ENCODE assay signal across 16 cellular contexts in the genomic region with DNA sequence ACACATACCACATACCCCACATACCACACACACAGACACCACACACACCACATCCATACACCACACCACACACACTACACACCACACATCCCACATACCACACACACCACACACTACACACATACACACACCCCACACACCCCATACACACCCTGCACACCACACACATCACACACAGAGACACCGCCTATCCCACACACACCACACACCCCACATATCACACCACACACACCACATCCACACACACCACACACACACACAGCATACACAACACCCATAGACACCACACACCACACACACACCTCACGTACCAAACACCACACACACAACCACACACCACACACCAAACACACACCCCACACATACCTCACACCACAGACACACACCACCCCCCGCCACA.
"Had no signal": no experiment of that assay in that cellular context is flagged by ENCODE, and none has a peak within 500 bp of the region (broad histone marks: within the 10 kb centered on the region; RNA-seq: fewer than 3 reads in every experiment).

No MANE protein-coding gene starts in this region.

- H3K4me3 Mint-ChIP-seq: natural killer cell; stimulated activated naive CD8-positive, alpha-beta T cell treated with anti-CD3 and anti-CD28 coated beads, Interleukin-15, Interleukin-2, amounts not matched to agents 100 ng/mL and 50 ng/mL, for 24 hours; T-cell had no signal

- H3K36me3 Mint-ChIP-seq: activated naive CD4-positive, alpha-beta T cell treated with anti-CD3 and anti-CD28 coated beads, Interleukin-2, amount 50 U/mL, for 72 hours; natural killer cell; T-cell had no signal

- DNase-seq: activated effector memory CD4-positive, alpha-beta T cell treated with Interleukin-2 at 50 U/mL for 16 hours; activated T-cell treated with anti-CD3 and anti-CD28 coated beads, Interleukin-2, amount 50 U/mL, for 1 hour; cerebellar nuclear complex; effector CD8-positive, alpha-beta T cell; foreskin fibroblast; hypothalamus; left ventricle myocardium inferior; natural killer cell; T-cell; upper lobe of left lung; WERI-Rb-1 had no signal

- H3K4me1 ChIP-seq: left ventricle myocardium inferior, suprapubic skin, upper lobe of left lung had no signal

- H3K27ac ChIP-seq: left ventricle myocardium inferior, SK-N-MC, suprapubic skin, upper lobe of left lung, WERI-Rb-1 had no signal

- H3K4me3 ChIP-seq: left ventricle myocardium inferior, SK-N-MC, suprapubic skin, upper lobe of left lung had no signal

- H3K9me3 ChIP-seq: suprapubic skin, upper lobe of left lung had no signal

- H3K9me3 Mint-ChIP-seq: stimulated activated naive CD8-positive, alpha-beta T cell treated with anti-CD3 and anti-CD28 coated beads, Interleukin-15, Interleukin-2, amounts not matched to agents 100 ng/mL and 50 ng/mL, for 24 hours had no signal

- H3K36me3 ChIP-seq: left ventricle myocardium inferior, suprapubic skin, upper lobe of left lung, WERI-Rb-1 had no signal

- H3K27ac Mint-ChIP-seq: activated naive CD4-positive, alpha-beta T cell treated with anti-CD3 and anti-CD28 coated beads, Interleukin-2, amount 50 U/mL, for 72 hours; stimulated activated naive CD8-positive, alpha-beta T cell treated with anti-CD3 and anti-CD28 coated beads, Interleukin-15, Interleukin-2, amounts not matched to agents 100 ng/mL and 50 ng/mL, for 24 hours; T-cell had no signal

- H3K27me3 Mint-ChIP-seq: stimulated activated naive CD8-positive, alpha-beta T cell treated with anti-CD3 and anti-CD28 coated beads, Interleukin-15, Interleukin-2, amounts not matched to agents 100 ng/mL and 50 ng/mL, for 24 hours; T-cell had no signal

- ATAC-seq: sciatic nerve, T-cell had no signal

- H3K27me3 ChIP-seq: suprapubic skin, upper lobe of left lung had no signal
